In genomic region chr3:135751991-135752390, GRCh38 we compare ENCODE assay signal across 7 cellular contexts.
"Had no signal": no experiment of that assay in that cellular context is flagged by ENCODE, and none has a peak within 500 bp of the region (broad histone marks: within the 10 kb centered on the region; RNA-seq: fewer than 3 reads in every experiment).

No MANE protein-coding gene starts in this region.

- DNase-seq: GM23248, GOT3, H9, HFFc6, IMR-90 had no signal

- H3K4me3 Mint-ChIP-seq: H9, HFFc6 had no signal

- H3K4me3 ChIP-seq: GM23248, K562 had no signal

- H3K27ac Mint-ChIP-seq: H9, HFFc6 had no signal

- H3K9me3 Mint-ChIP-seq: H9, HFFc6 had no signal

- H3K27ac ChIP-seq: GM23248 had no signal

- H3K9ac ChIP-seq: GM23248 had no signal

- ATAC-seq: HCT116, K562 had no signal
